Comparison of ENCODE assay signal across 19 cellular contexts in genomic region chr6:90559931-90560330, GRCh38.
"Had no signal": no experiment of that assay in that cellular context is flagged by ENCODE, and none has a peak within 500 bp of the region (broad histone marks: within the 10 kb centered on the region; RNA-seq: fewer than 3 reads in every experiment).

No MANE protein-coding gene starts in this region.

- H3K4me1 ChIP-seq: heart left ventricle, psoas muscle, right lobe of liver, tibial artery, upper lobe of right lung, vagina had no signal

- H3K27ac Mint-ChIP-seq: dendritic cell treated with granulocyte-macrophage colony-stimulating factor and Interleukin-4, amounts not matched to agents 40 ng/mL and 50 ng/mL, for 4 days; stimulated activated memory B cell treated with anti-CD40 and anti-IgM and Interleukin-4, amounts not matched to agents 10 μg/mL and 1 μg/mL and 100 μg/mL, for 72 hours; stimulated activated naive CD8-positive, alpha-beta T cell treated with anti-CD3 and anti-CD28 coated beads, Interleukin-15, Interleukin-2, amounts not matched to agents 100 ng/mL and 50 ng/mL, for 24 hours had no signal

- ATAC-seq: heart left ventricle; mucosa of descending colon; psoas muscle; right lobe of liver; stimulated activated memory B cell treated with anti-CD40 and anti-IgM and Interleukin-4, amounts not matched to agents 10 μg/mL and 1 μg/mL and 100 μg/mL, for 72 hours; upper lobe of right lung had no signal

- H3K9me3 ChIP-seq: heart left ventricle, mucosa of descending colon, neutrophil, psoas muscle, right lobe of liver, tibial artery, upper lobe of right lung, vagina had no signal

- H3K27me3 Mint-ChIP-seq: dendritic cell treated with granulocyte-macrophage colony-stimulating factor and Interleukin-4, amounts not matched to agents 40 ng/mL and 50 ng/mL, for 4 days; stimulated activated memory B cell treated with anti-CD40 and anti-IgM and Interleukin-4, amounts not matched to agents 10 μg/mL and 1 μg/mL and 100 μg/mL, for 72 hours; stimulated activated naive CD8-positive, alpha-beta T cell treated with anti-CD3 and anti-CD28 coated beads, Interleukin-15, Interleukin-2, amounts not matched to agents 100 ng/mL and 50 ng/mL, for 24 hours had no signal

- H3K27me3 ChIP-seq: heart left ventricle, neutrophil, right lobe of liver, tibial artery, upper lobe of right lung, vagina had no signal

- H3K4me3 ChIP-seq: heart left ventricle, mucosa of descending colon, psoas muscle, right lobe of liver, tibial artery, upper lobe of right lung, vagina had no signal

- H3K9me3 Mint-ChIP-seq: dendritic cell treated with granulocyte-macrophage colony-stimulating factor and Interleukin-4, amounts not matched to agents 40 ng/mL and 50 ng/mL, for 4 days; stimulated activated memory B cell treated with anti-CD40 and anti-IgM and Interleukin-4, amounts not matched to agents 10 μg/mL and 1 μg/mL and 100 μg/mL, for 72 hours; stimulated activated naive CD8-positive, alpha-beta T cell treated with anti-CD3 and anti-CD28 coated beads, Interleukin-15, Interleukin-2, amounts not matched to agents 100 ng/mL and 50 ng/mL, for 24 hours had no signal

- H3K4me3 Mint-ChIP-seq: dendritic cell treated with granulocyte-macrophage colony-stimulating factor and Interleukin-4, amounts not matched to agents 40 ng/mL and 50 ng/mL, for 4 days; stimulated activated memory B cell treated with anti-CD40 and anti-IgM and Interleukin-4, amounts not matched to agents 10 μg/mL and 1 μg/mL and 100 μg/mL, for 72 hours; stimulated activated naive CD8-positive, alpha-beta T cell treated with anti-CD3 and anti-CD28 coated beads, Interleukin-15, Interleukin-2, amounts not matched to agents 100 ng/mL and 50 ng/mL, for 24 hours had no signal

- H3K27ac ChIP-seq: heart left ventricle, neutrophil, psoas muscle, right lobe of liver, tibial artery, upper lobe of right lung, vagina had no signal

- DNase-seq: erythroblast; foreskin melanocyte; heart left ventricle; hippocampal formation; kidney glomerular epithelial cell; mucosa of descending colon; psoas muscle; retina; right lobe of liver; stimulated activated CD4-positive, alpha-beta T cell treated with anti-CD3 and anti-CD28 coated beads, Interleukin-15, amount 100 ng/mL, for 24 hours; stimulated activated CD4-positive, alpha-beta T cell treated with anti-CD3 and anti-CD28 coated beads, Interleukin-1b, Interleukin-23, amount 100 ng/mL, for 48 hours; stimulated activated CD4-positive, alpha-beta T cell treated with anti-CD3 and anti-CD28 coated beads, Interleukin-4, amount 100 ng/mL, for 24 hours; tibial artery; upper lobe of right lung had no signal
